Comparison of ENCODE assay signal across 1 cellular context in genomic region chr1:54922921-54923421, GRCh38.
TF ChIP-seq lines count a peak whose summit lies in the region.

No MANE protein-coding gene starts in this region.

TF ChIP-seq in HepG2, 621 proteins besides CTCF, POLR2A, EP300 and RAD21 (continued from another document):
- no peak for TF ChIP-seq MLXIP (CRISPR knock-in tag; IDR thresholded peaks at IDR 0.05; ENCODE audit: borderline replicate concordance)
- TF ChIP-seq XBP1 (CRISPR knock-in tag; IDR thresholded peaks at IDR 0.05): no peak
- no peak for TF ChIP-seq ZNF382 (CRISPR knock-in tag; IDR thresholded peaks at IDR 0.05; ENCODE audit: borderline replicate concordance)
- TF ChIP-seq ZNF614 (CRISPR knock-in tag; IDR thresholded peaks at IDR 0.05; ENCODE audit: borderline replicate concordance): 0 out of 2 replicates have a peak, but pooled peaks have one; percentile 40
